21 cellular contexts compared by ENCODE assay signal in the genomic region with DNA sequence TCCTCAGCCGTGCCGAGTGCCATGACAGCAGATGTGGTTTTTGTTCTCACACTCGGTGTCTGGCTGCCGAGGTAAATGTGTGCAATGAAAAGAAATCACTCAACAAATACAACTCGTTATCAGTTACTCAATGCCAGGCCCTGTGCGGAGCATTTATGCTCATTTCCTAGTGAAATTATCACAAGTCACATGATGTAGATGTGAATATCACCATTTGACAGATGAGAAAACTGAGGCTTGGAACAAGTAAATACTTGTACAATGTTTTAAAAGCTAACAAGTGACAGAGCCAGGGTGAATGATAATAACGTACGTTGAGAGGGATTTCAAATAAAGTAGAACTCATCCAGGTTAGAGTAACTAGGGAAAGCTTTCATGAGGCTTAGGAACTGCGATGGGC.
DNase-seq lines count a peak whose midpoint lies in the region; ATAC-seq and FAIRE-seq lines count a peak whose summit lies in the region.
"Had no signal": no experiment of that assay in that cellular context is flagged by ENCODE, and none has a peak within 500 bp of the region (broad histone marks: within the 10 kb centered on the region; RNA-seq: fewer than 3 reads in every experiment).

No MANE protein-coding gene starts in this region.

- no peak overlapping the region for H3K27ac ChIP-seq in SJCRH30
- H3K27ac ChIP-seq: KMS-11, RWPE1 had no signal

- H3K4me1 Mint-ChIP-seq in central memory CD8-positive, alpha-beta T cell: peaks cover 13% of the 10 kb centered on the region
- peaks cover 6% of the 10 kb centered on the region for H3K4me1 Mint-ChIP-seq in stimulated activated memory B cell treated with anti-CD40 and anti-IgM and Interleukin-4, amounts not matched to agents 10 μg/mL and 1 μg/mL and 100 μg/mL, for 72 hours

- FAIRE-seq in HTR-8/SVneo (lab: Jason Lieb, UNC): peak; percentile 9
- FAIRE-seq: D721Med, H1 had no signal

- ATAC-seq in activated naive CD4-positive, alpha-beta T cell treated with anti-CD3 and anti-CD28 coated beads, Interleukin-2, amount 50 U/mL, for 72 hours: no peak
- ATAC-seq in central memory CD8-positive, alpha-beta T cell (replicated peaks; ENCODE audit: extremely low read depth, poor library complexity, severe bottlenecking): no peak
- ATAC-seq in stimulated activated memory B cell treated with anti-CD40 and anti-IgM and Interleukin-4, amounts not matched to agents 10 μg/mL and 1 μg/mL and 100 μg/mL, for 72 hours: no peak
- ATAC-seq in GM21381 (IDR thresholded peaks at IDR 0.05; ENCODE audit: unreplicated experiment): no peak
- ATAC-seq in HG03432 (IDR thresholded peaks at IDR 0.05; ENCODE audit: unreplicated experiment): no peak
- ATAC-seq: HCT116 had no signal

- no peak overlapping the region for H3K4me3 Mint-ChIP-seq in central memory CD8-positive, alpha-beta T cell
- no peak overlapping the region for H3K4me3 Mint-ChIP-seq in stimulated activated memory B cell treated with anti-CD40 and anti-IgM and Interleukin-4, amounts not matched to agents 10 μg/mL and 1 μg/mL and 100 μg/mL, for 72 hours
- H3K4me3 Mint-ChIP-seq: CD4-positive, CD25-positive, alpha-beta regulatory T cell had no signal

- peak overlapping the region; percentile 3 to 69 for H3K27ac Mint-ChIP-seq in activated naive CD4-positive, alpha-beta T cell treated with anti-CD3 and anti-CD28 coated beads, Interleukin-2, amount 50 U/mL, for 72 hours
- peak overlapping the region; percentile 70 for H3K27ac Mint-ChIP-seq in central memory CD8-positive, alpha-beta T cell (ENCODE audit: low read depth)
- H3K27ac Mint-ChIP-seq in stimulated activated memory B cell treated with anti-CD40 and anti-IgM and Interleukin-4, amounts not matched to agents 10 μg/mL and 1 μg/mL and 100 μg/mL, for 72 hours: peak overlapping the region; percentile 46
- H3K27ac Mint-ChIP-seq: CD4-positive, CD25-positive, alpha-beta regulatory T cell had no signal

- peaks cover 5% of the 10 kb centered on the region in 2 donors for H3K36me3 Mint-ChIP-seq in activated naive CD4-positive, alpha-beta T cell treated with anti-CD3 and anti-CD28 coated beads, Interleukin-2, amount 50 U/mL, for 72 hours
- H3K36me3 Mint-ChIP-seq in central memory CD8-positive, alpha-beta T cell (ENCODE audit: insufficient read depth): peaks cover 5% of the 10 kb centered on the region
- H3K36me3 Mint-ChIP-seq in stimulated activated memory B cell treated with anti-CD40 and anti-IgM and Interleukin-4, amounts not matched to agents 10 μg/mL and 1 μg/mL and 100 μg/mL, for 72 hours: peaks cover 63% of the 10 kb centered on the region

- no peak overlapping the region for H3K4me3 ChIP-seq in SJCRH30

- no peaks in the 10 kb centered on the region for H3K9me3 ChIP-seq in SJCRH30 (replicated peaks)

- H3K27me3 ChIP-seq in SJCRH30: no peaks in the 10 kb centered on the region

- H3K36me3 ChIP-seq in SJCRH30: no peaks in the 10 kb centered on the region

- H3K9me3 Mint-ChIP-seq in activated naive CD4-positive, alpha-beta T cell treated with anti-CD3 and anti-CD28 coated beads, Interleukin-2, amount 50 U/mL, for 72 hours: no peaks in the 10 kb centered on the region
- H3K9me3 Mint-ChIP-seq in central memory CD8-positive, alpha-beta T cell: no peaks in the 10 kb centered on the region
- H3K9me3 Mint-ChIP-seq in stimulated activated memory B cell treated with anti-CD40 and anti-IgM and Interleukin-4, amounts not matched to agents 10 μg/mL and 1 μg/mL and 100 μg/mL, for 72 hours: no peaks in the 10 kb centered on the region

- H3K27me3 Mint-ChIP-seq in central memory CD8-positive, alpha-beta T cell: no peaks in the 10 kb centered on the region
- no peaks in the 10 kb centered on the region for H3K27me3 Mint-ChIP-seq in stimulated activated memory B cell treated with anti-CD40 and anti-IgM and Interleukin-4, amounts not matched to agents 10 μg/mL and 1 μg/mL and 100 μg/mL, for 72 hours
- H3K27me3 Mint-ChIP-seq: CD4-positive, CD25-positive, alpha-beta regulatory T cell had no signal

- peaks cover 11% of the 10 kb centered on the region; the same call in 1 of the 2 replicates for H3K4me1 ChIP-seq in SJCRH30

- no peak for DNase-seq in activated naive CD4-positive, alpha-beta T cell treated with anti-CD3 and anti-CD28 coated beads, Interleukin-2, amount 50 U/mL, for 72 hours (ENCODE audit: low spot score in 2 of 2)
- no peak for DNase-seq in activated naive CD4-positive, alpha-beta T cell treated with Interleukin-2 at 50 U/mL for 16 hours
- DNase-seq in HTR-8/SVneo (ENCODE audit: insufficient read length, low spot score): no peak
- DNase-seq in central memory CD8-positive, alpha-beta T cell (ENCODE audit: low spot score in 2 of 2): no peak
- DNase-seq in SJCRH30: no peak
- DNase-seq: CD4-positive, CD25-positive, alpha-beta regulatory T cell; DMS53; IMR-90; MM.1S; NCI-H2029; NCI-H446 treated with DMSO at 0.1 percent for 48 hours; NCI-H526 treated with DMSO at 0.1 percent for 48 hours; SHP77 had no signal
